22 cellular contexts compared by ENCODE assay signal in genomic region chr6:139289233-139289632, GRCh38. TPM values are rescaled to one million over a fixed set of nuclear protein-coding genes. Genes with fewer than 3 reads are reported as not detected.
DNase-seq lines count a peak whose midpoint lies in the region; ATAC-seq, FAIRE-seq and TF ChIP-seq lines count a peak whose summit lies in the region.
"Had no signal": no experiment of that assay in that cellular context is flagged by ENCODE, and none has a peak within 500 bp of the region (broad histone marks: within the 10 kb centered on the region; RNA-seq: fewer than 3 reads in every experiment).

No MANE protein-coding gene starts in this region.

- H3K27ac Mint-ChIP-seq in T-helper 1 cell treated with Interleukin-12 subunit alpha and Interleukin-12 subunit beta and Interleukin-4 antibody, amounts not matched to agents 30 μg/mL and 1 μg/mL, for 36 hours = peak overlapping the region; percentile 92
- peak overlapping the region in 2 of 3 donors; percentile 17 to 99 for H3K27ac Mint-ChIP-seq in CD4-positive, CD25-positive, alpha-beta regulatory T cell
- peak overlapping the region; percentile 24 to 98 (median 94) for H3K27ac Mint-ChIP-seq in immature natural killer cell
- H3K27ac Mint-ChIP-seq: type B pancreatic cell had no signal

- no peak overlapping the region for H3K4me2 ChIP-seq in Karpas-422 (ENCODE audit: low read depth, low read length, poor library complexity, severe bottlenecking)
- H3K4me2 ChIP-seq: hepatocyte had no signal

- no peak for FAIRE-seq in D721Med (lab: Jason Lieb, UNC)

- peaks cover 49% of the 10 kb centered on the region for H3K4me1 Mint-ChIP-seq in T-helper 1 cell treated with Interleukin-12 subunit alpha and Interleukin-12 subunit beta and Interleukin-4 antibody, amounts not matched to agents 30 μg/mL and 1 μg/mL, for 36 hours (ENCODE audit: low read depth)
- H3K4me1 Mint-ChIP-seq in CD4-positive, CD25-positive, alpha-beta regulatory T cell = peaks cover 23 to 56% (median 31%) of the 10 kb centered on the region in 4 donors
- peaks cover 44 to 48% of the 10 kb centered on the region in 2 donors for H3K4me1 Mint-ChIP-seq in immature natural killer cell

- H3K9ac ChIP-seq in Karpas-422 (ENCODE audit: low read length) = no peak overlapping the region
- H3K9ac ChIP-seq: GM23248 had no signal

- no peaks in the 10 kb centered on the region for H3K9me3 ChIP-seq in CD4-positive, CD25-positive, alpha-beta regulatory T cell (ENCODE audit: control insufficient read depth in 2 of 2, low read length in 2 of 2)
- H3K9me3 ChIP-seq in Karpas-422 (ENCODE audit: low read length) = no peaks in the 10 kb centered on the region
- H3K9me3 ChIP-seq in testis = no peaks in the 10 kb centered on the region

- H4K20me1 ChIP-seq in Karpas-422 (ENCODE audit: insufficient read depth, low read depth, low read length) = no peaks in the 10 kb centered on the region

- H3K27ac ChIP-seq in CD4-positive, CD25-positive, alpha-beta regulatory T cell (ENCODE audit: insufficient read depth, low read length, poor library complexity, severe bottlenecking) = no peak overlapping the region
- H3K27ac ChIP-seq in Karpas-422 (ENCODE audit: low read length) (peak overlapping the region; percentile 93; the same call in 1 of the 2 replicates), testis (no peak overlapping the region)
- H3K27ac ChIP-seq: 22Rv1, GM23248, hepatocyte had no signal

- H3K79me2 ChIP-seq in Karpas-422 (ENCODE audit: low read length) = 0 out of 2 replicates have a peak, but pooled peaks cover 2% of the 10 kb centered on the region
- H3K79me2 ChIP-seq: hepatocyte had no signal

- no peak for ATAC-seq in CD4-positive, CD25-positive, alpha-beta regulatory T cell (ENCODE audit: low read depth in 2 of 2)
- ATAC-seq: WTC11 had no signal

- no peak overlapping the region for H3K4me3 Mint-ChIP-seq in T-helper 1 cell treated with Interleukin-12 subunit alpha and Interleukin-12 subunit beta and Interleukin-4 antibody, amounts not matched to agents 30 μg/mL and 1 μg/mL, for 36 hours
- H3K4me3 Mint-ChIP-seq in CD4-positive, CD25-positive, alpha-beta regulatory T cell = no peak overlapping the region
- no peak overlapping the region for H3K4me3 Mint-ChIP-seq in immature natural killer cell
- H3K4me3 Mint-ChIP-seq: type B pancreatic cell, WTC11 had no signal

- no peaks in the 10 kb centered on the region for H3K27me3 ChIP-seq in CD4-positive, CD25-positive, alpha-beta regulatory T cell (ENCODE audit: control insufficient read depth, insufficient read depth, low read length)
- H3K27me3 ChIP-seq in Karpas-422 (ENCODE audit: low read length) = no peaks in the 10 kb centered on the region
- no peaks in the 10 kb centered on the region for H3K27me3 ChIP-seq in testis
- H3K27me3 ChIP-seq: hepatocyte had no signal

- H3K4me3 ChIP-seq in CD4-positive, CD25-positive, alpha-beta regulatory T cell (ENCODE audit: low read depth, low read length) = no peak overlapping the region
- no peak overlapping the region for H3K4me3 ChIP-seq in Karpas-422 (ENCODE audit: low read length)
- no peak overlapping the region for H3K4me3 ChIP-seq in testis
- H3K4me3 ChIP-seq: GM23248, hepatocyte had no signal

- TF ChIP-seq CTCF in testis (IDR thresholded peaks at IDR 0.05) (no peak), D721Med (IDR thresholded peaks at IDR 0.05; ENCODE audit: insufficient read depth, missing control alignments) (no peak)

- 91 to 92% methylated on average over 10 of the region's 10 CpGs for WGBS in testis, 2 donors

- H3K36me3 Mint-ChIP-seq in T-helper 1 cell treated with Interleukin-12 subunit alpha and Interleukin-12 subunit beta and Interleukin-4 antibody, amounts not matched to agents 30 μg/mL and 1 μg/mL, for 36 hours (ENCODE audit: low read depth) = peaks cover 5% of the 10 kb centered on the region
- H3K36me3 Mint-ChIP-seq in CD4-positive, CD25-positive, alpha-beta regulatory T cell = peaks cover 4% of the 10 kb centered on the region
- peaks cover 6 to 15% (median 8%) of the 10 kb centered on the region in 3 donors for H3K36me3 Mint-ChIP-seq in immature natural killer cell
- H3K36me3 Mint-ChIP-seq: type B pancreatic cell, WTC11 had no signal

- no peak overlapping the region for H2AFZ ChIP-seq in Karpas-422 (ENCODE audit: low read length)
- H2AFZ ChIP-seq: GM23248, hepatocyte had no signal

- H3K4me1 ChIP-seq in CD4-positive, CD25-positive, alpha-beta regulatory T cell (ENCODE audit: control insufficient read depth, insufficient read depth, low read length, poor library complexity, severe bottlenecking) = peaks cover 29% of the 10 kb centered on the region
- H3K4me1 ChIP-seq in Karpas-422 (ENCODE audit: low read length) (peaks cover 47% of the 10 kb centered on the region), testis (peaks cover 15% of the 10 kb centered on the region)

- no peaks in the 10 kb centered on the region for H3K36me3 ChIP-seq in CD4-positive, CD25-positive, alpha-beta regulatory T cell (ENCODE audit: control insufficient read depth, insufficient read depth, low read length)
- H3K36me3 ChIP-seq in Karpas-422 (ENCODE audit: insufficient read depth, low read length) (no peaks in the 10 kb centered on the region), testis (ENCODE audit: low read depth, missing control alignments) (no peaks in the 10 kb centered on the region)

- intact Hi-C loops in testis (cut with DNase I; ENCODE audit: low total_unique reads) = no loop called here

- no peaks in the 10 kb centered on the region for H3K9me3 Mint-ChIP-seq in T-helper 1 cell treated with Interleukin-12 subunit alpha and Interleukin-12 subunit beta and Interleukin-4 antibody, amounts not matched to agents 30 μg/mL and 1 μg/mL, for 36 hours
- H3K9me3 Mint-ChIP-seq in CD4-positive, CD25-positive, alpha-beta regulatory T cell = peaks cover 0 to 2% (median 0%) of the 10 kb centered on the region in 7 donors
- no peaks in the 10 kb centered on the region for H3K9me3 Mint-ChIP-seq in immature natural killer cell

- TF ChIP-seq POLR2A in testis (IDR thresholded peaks at IDR 0.05) = no peak

- H3K27me3 Mint-ChIP-seq in T-helper 1 cell treated with Interleukin-12 subunit alpha and Interleukin-12 subunit beta and Interleukin-4 antibody, amounts not matched to agents 30 μg/mL and 1 μg/mL, for 36 hours (ENCODE audit: low read depth) = no peaks in the 10 kb centered on the region
- H3K27me3 Mint-ChIP-seq in CD4-positive, CD25-positive, alpha-beta regulatory T cell = no peaks in the 10 kb centered on the region
- H3K27me3 Mint-ChIP-seq in immature natural killer cell (ENCODE audit: low read depth in 3 of 3) = peaks cover 7 to 16% (median 10%) of the 10 kb centered on the region in 3 donors
- H3K27me3 Mint-ChIP-seq: activated CD4-positive, alpha-beta memory T cell treated with anti-CD3 and anti-CD28 coated beads, Interleukin-2, amount 10 ng/mL, durations not matched to agents 7 days and 5 days; type B pancreatic cell had no signal

- DNase-seq in T-helper 1 cell = no peak
- no peak for DNase-seq in CD4-positive, CD25-positive, alpha-beta regulatory T cell
- DNase-seq in Karpas-422 = no peak
- DNase-seq in immature natural killer cell = no peak
- DNase-seq in testis = no peak
- no peak for DNase-seq in stimulated activated CD4-positive, alpha-beta T cell treated with anti-CD3 and anti-CD28 coated beads, Interleukin-2, amount 100 ng/mL, for 24 hours
- DNase-seq in D721Med (ENCODE audit: insufficient read length, low spot score) = no peak
- DNase-seq: activated CD4-positive, alpha-beta memory T cell treated with anti-CD3 and anti-CD28 coated beads, Interleukin-2, amount 10 ng/mL, durations not matched to agents 7 days and 5 days; aorta; caudate nucleus; EL; erythroblast; foreskin fibroblast; GM23248; NCI-H1092 treated with DMSO at 0.1 percent for 48 hours; NCI-H1930; SHP77 had no signal

- no peaks in the 10 kb centered on the region for H3K9me2 ChIP-seq in Karpas-422 (replicated peaks; ENCODE audit: insufficient read depth, low read length)

RNA-seq across cellular contexts. Expression of gene TXLNB, which starts 2.6 kb away (rescaled TPM):
- 0.47 TPM for total RNA-seq in CD4-positive, CD25-positive, alpha-beta regulatory T cell
- polyA plus RNA-seq in CD4-positive, CD25-positive, alpha-beta regulatory T cell = under 1 TPM; 0.16 to 0.31 (median 0.21) TPM
- 14.6 and 16.3 TPM in 2 replicates for total RNA-seq in Karpas-422 (2014; rRNA removed; shearing (Covaris generic); ENCODE audit: low replicate concordance)
- polyA plus RNA-seq in immature natural killer cell = under 1 TPM in 2 of 3 donors, not detected in 1; 0.08 to 0.32 TPM
- total RNA-seq in testis = 1 to 10 TPM; 3.7 to 4.1 TPM
- 4.5 TPM for polyA plus RNA-seq in testis (ENCODE audit: insufficient read depth, low read depth, low replicate concordance)
